ENCODE assay signal across 19 cellular contexts in the genomic region with DNA sequence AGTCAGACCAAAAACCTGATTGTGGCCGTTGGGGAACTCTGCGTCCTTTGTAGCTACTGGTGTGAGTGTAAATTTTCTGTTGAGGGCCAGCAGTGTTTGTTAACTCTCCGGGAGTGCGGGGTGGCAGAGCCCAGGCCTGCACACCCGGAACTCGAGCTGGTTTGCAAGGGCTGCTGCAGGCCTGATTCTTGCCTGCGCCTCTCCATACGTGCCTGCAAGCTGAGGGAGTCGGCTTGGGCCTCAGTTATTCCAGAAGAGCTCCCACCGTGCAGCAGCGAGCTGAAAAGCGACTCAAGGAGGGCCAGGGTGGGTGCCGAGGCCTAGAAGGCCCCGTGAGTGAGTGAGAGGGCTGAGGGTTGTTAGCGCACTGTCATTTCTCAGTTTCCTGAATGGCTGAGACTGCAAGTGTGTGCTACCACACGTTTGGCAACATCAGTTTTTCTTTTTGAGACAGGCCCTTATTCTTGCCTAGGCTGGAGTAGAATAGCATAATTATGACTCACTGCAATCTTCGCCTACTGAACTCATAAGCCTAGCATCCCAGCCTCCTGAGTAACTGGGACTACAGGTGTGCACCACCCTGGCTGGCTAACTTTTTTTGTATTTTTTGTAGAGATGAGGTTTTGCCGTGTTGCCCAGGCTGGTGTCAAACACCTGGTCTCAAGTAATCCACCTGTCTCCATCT.
"Had no signal": no experiment of that assay in that cellular context is flagged by ENCODE, and none has a peak within 500 bp of the region (broad histone marks: within the 10 kb centered on the region; RNA-seq: fewer than 3 reads in every experiment).

No MANE protein-coding gene starts in this region.

- H3K4me3 ChIP-seq: body of pancreas, left ventricle myocardium inferior, pancreas, stomach, thoracic aorta had no signal

- H3K27ac ChIP-seq: body of pancreas, left ventricle myocardium inferior, pancreas, stomach had no signal

- H3K4me1 ChIP-seq: body of pancreas, left ventricle myocardium inferior, pancreas, stomach had no signal

- DNase-seq: activated CD4-positive, alpha-beta T cell treated with anti-CD3 and anti-CD28 coated beads, Interleukin-2, amount 50 U/mL, for 1 hour; activated effector memory CD4-positive, alpha-beta T cell treated with Interleukin-2 at 50 U/mL for 16 hours; activated T-cell treated with anti-CD3 and anti-CD28 coated beads, Interleukin-2, amount 50 U/mL, for 24 hours; body of pancreas; cerebellar nuclear complex; effector memory CD8-positive, alpha-beta T cell; glutamatergic neuron; left ventricle myocardium inferior; mesenchymal stem cell; pancreas; stimulated activated CD4-positive, alpha-beta T cell treated with anti-CD3 and anti-CD28 coated beads, Interleukin-4, amount 100 ng/mL, for 4 hours; stomach; T-helper 2 cell had no signal

- H3K4me3 Mint-ChIP-seq: activated naive CD4-positive, alpha-beta T cell treated with anti-CD3 and anti-CD28 coated beads, Interleukin-2, amount 50 U/mL, for 24 hours; activated T-cell treated with anti-CD3 and anti-CD28 coated beads, Interleukin-2, amount 50 U/mL, for 24 hours; dendritic cell treated with granulocyte-macrophage colony-stimulating factor and Interleukin-4, amounts not matched to agents 40 ng/mL and 50 ng/mL, for 4 days; effector memory CD8-positive, alpha-beta T cell had no signal

- H3K4me1 Mint-ChIP-seq: activated naive CD4-positive, alpha-beta T cell treated with anti-CD3 and anti-CD28 coated beads, Interleukin-2, amount 50 U/mL, for 24 hours had no signal

- H3K9me3 Mint-ChIP-seq: activated naive CD4-positive, alpha-beta T cell treated with anti-CD3 and anti-CD28 coated beads, Interleukin-2, amount 50 U/mL, for 24 hours; activated T-cell treated with anti-CD3 and anti-CD28 coated beads, Interleukin-2, amount 50 U/mL, for 24 hours; dendritic cell treated with granulocyte-macrophage colony-stimulating factor and Interleukin-4, amounts not matched to agents 40 ng/mL and 50 ng/mL, for 4 days; effector memory CD8-positive, alpha-beta T cell had no signal

- ATAC-seq: body of pancreas; effector memory CD8-positive, alpha-beta T cell; pancreas had no signal

- H3K36me3 Mint-ChIP-seq: activated naive CD4-positive, alpha-beta T cell treated with anti-CD3 and anti-CD28 coated beads, Interleukin-2, amount 50 U/mL, for 24 hours had no signal

- H3K27ac Mint-ChIP-seq: activated naive CD4-positive, alpha-beta T cell treated with anti-CD3 and anti-CD28 coated beads, Interleukin-2, amount 50 U/mL, for 24 hours; activated T-cell treated with anti-CD3 and anti-CD28 coated beads, Interleukin-2, amount 50 U/mL, for 24 hours; dendritic cell treated with granulocyte-macrophage colony-stimulating factor and Interleukin-4, amounts not matched to agents 40 ng/mL and 50 ng/mL, for 4 days; effector memory CD8-positive, alpha-beta T cell had no signal

- H3K27me3 Mint-ChIP-seq: activated naive CD4-positive, alpha-beta T cell treated with anti-CD3 and anti-CD28 coated beads, Interleukin-2, amount 50 U/mL, for 24 hours had no signal

- H3K36me3 ChIP-seq: left ventricle myocardium inferior, pancreas, stomach, thoracic aorta had no signal

- H3K27me3 ChIP-seq: body of pancreas, pancreas had no signal

- FAIRE-seq: islet of Langerhans, pancreas, TTC549, urothelium cell line had no signal

- H3K9me3 ChIP-seq: body of pancreas, left ventricle myocardium inferior, pancreas, thoracic aorta had no signal
